Comparison of ENCODE assay signal across 1 cellular context in genomic region chr2:181715033-181715630, GRCh38.
TF ChIP-seq lines count a peak whose summit lies in the region.

No MANE protein-coding gene starts in this region.

TF ChIP-seq in endothelial cell of umbilical vein, 7 proteins besides CTCF, POLR2A, EP300 and RAD21:
- TF ChIP-seq FOS (IDR thresholded peaks at IDR 0.05; ENCODE audit: borderline replicate concordance, insufficient read depth, low read length), result no peak
- peak; percentile 69 for TF ChIP-seq MAX (IDR thresholded peaks at IDR 0.05; ENCODE audit: insufficient read depth, insufficient read length)
TF ChIP-seq in endothelial cell of umbilical vein: peak in this region for 1.
